Comparison of ENCODE assay signal across 18 cellular contexts in the genomic region with DNA sequence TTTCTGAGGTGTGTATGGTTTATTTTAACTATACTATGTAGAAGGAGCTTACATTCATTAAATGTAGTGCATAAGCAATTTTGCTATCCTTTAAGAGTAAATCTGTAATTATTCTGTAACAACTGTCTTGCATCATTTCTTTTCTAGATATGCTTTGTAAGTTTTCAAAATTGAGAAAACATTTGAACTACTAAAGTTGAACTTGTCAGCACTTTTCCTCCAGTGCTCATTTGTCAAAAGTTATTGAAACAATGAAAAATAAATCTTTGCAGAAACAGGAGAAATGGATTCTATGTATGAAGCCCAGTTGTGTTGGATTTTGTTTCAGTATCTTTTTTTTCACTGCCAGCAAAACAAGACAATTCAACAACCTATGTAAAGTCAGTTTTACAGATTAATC. TPM values are rescaled to one million over a fixed set of nuclear protein-coding genes. Genes with fewer than 3 reads are reported as not detected.
DNase-seq lines count a peak whose midpoint lies in the region; ATAC-seq, FAIRE-seq and TF ChIP-seq lines count a peak whose summit lies in the region.
"Had no signal": no experiment of that assay in that cellular context is flagged by ENCODE, and none has a peak within 500 bp of the region (broad histone marks: within the 10 kb centered on the region; RNA-seq: fewer than 3 reads in every experiment).

No MANE protein-coding gene starts in this region.

- H3K79me2 ChIP-seq in OCI-LY7 (ENCODE audit: insufficient read depth, low read depth, low read length), result peaks cover 50% of the 10 kb centered on the region; the same call in 1 of the 2 replicates
- H3K79me2 ChIP-seq in neural progenitor cell (ENCODE audit: low read depth), result no peaks in the 10 kb centered on the region

- no peaks in the 10 kb centered on the region for H3K4me1 Mint-ChIP-seq in neural progenitor cell
- no peaks in the 10 kb centered on the region for H3K4me1 Mint-ChIP-seq in stimulated activated effector memory CD8-positive, alpha-beta T cell treated with anti-CD3 and anti-CD28 coated beads, Interleukin-12 subunit alpha, Interleukin-12 subunit beta, amount 100 ng/mL, for 72 hours
- H3K4me1 Mint-ChIP-seq: CD4-positive, alpha-beta memory T cell; GM23338; H9 had no signal

- no peak overlapping the region for H2BK20ac ChIP-seq in IMR-90 (ENCODE audit: low read depth, low read length)

- H4K20me1 ChIP-seq in IMR-90 (ENCODE audit: insufficient read depth, low read length) (no peaks in the 10 kb centered on the region), OCI-LY7 (ENCODE audit: insufficient read depth, low read length) (no peaks in the 10 kb centered on the region), neural progenitor cell (ENCODE audit: low read depth) (no peaks in the 10 kb centered on the region)

- H2BK15ac ChIP-seq in IMR-90 (ENCODE audit: low read depth, low read length), result no peak overlapping the region

- H3K9me3 Mint-ChIP-seq in neural progenitor cell, result peaks cover 3% of the 10 kb centered on the region
- no peaks in the 10 kb centered on the region for H3K9me3 Mint-ChIP-seq in activated naive CD4-positive, alpha-beta T cell treated with anti-CD3 and anti-CD28 coated beads, Interleukin-2, amount 50 U/mL, for 72 hours
- H3K9me3 Mint-ChIP-seq in stimulated activated effector memory CD8-positive, alpha-beta T cell treated with anti-CD3 and anti-CD28 coated beads, Interleukin-12 subunit alpha, Interleukin-12 subunit beta, amount 100 ng/mL, for 72 hours, result no peaks in the 10 kb centered on the region
- H3K9me3 Mint-ChIP-seq: CD4-positive, alpha-beta memory T cell; GM23338; H9; HFFc6 had no signal

- DNase-seq in A549 (ENCODE audit: low read depth in 1 of 2, low spot score in 1 of 2) (no peak), IMR-90 (no peak), OCI-LY7 (ENCODE audit: low spot score) (no peak), neural progenitor cell (ENCODE audit: low spot score) (no peak)
- no peak for DNase-seq in activated naive CD4-positive, alpha-beta T cell treated with anti-CD3 and anti-CD28 coated beads, Interleukin-2, amount 50 U/mL, for 72 hours (ENCODE audit: low spot score in 2 of 2)
- DNase-seq in stimulated activated effector memory CD8-positive, alpha-beta T cell treated with anti-CD3 and anti-CD28 coated beads, Interleukin-12 subunit alpha, Interleukin-12 subunit beta, amount 100 ng/mL, for 72 hours (ENCODE audit: low spot score in 2 of 2), result no peak
- DNase-seq: 8988T; C1 segment of cervical spinal cord; Calu3; CD4-positive, alpha-beta memory T cell; COR-L47; DMS79 treated with DMSO at 0.1 percent for 48 hours; H9; HFFc6 had no signal

- intact Hi-C loops in IMR-90 (cut with micrococcal nuclease), result no loop called here
- intact Hi-C loops in OCI-LY7 (cut with micrococcal nuclease; ENCODE audit: unreplicated experiment), result loop anchor here (5.0 kb wide), 1 partner anchor 1431 kb away; no protein-coding TSS in a partner anchor

- H2AK5ac ChIP-seq in IMR-90 (ENCODE audit: low read depth, low read length), result no peak overlapping the region

- H3K79me1 ChIP-seq in IMR-90 (ENCODE audit: low read depth in 1 of 2, low read length in 2 of 2), result no peaks in the 10 kb centered on the region

- in situ Hi-C loops in IMR-90 (cut with MboI; ENCODE audit: low sequenced_read_pairs), result no loop called here

- no peak overlapping the region for H4K8ac ChIP-seq in IMR-90 (ENCODE audit: low read depth in 2 of 2, low read length in 2 of 2)

- H3K36me3 Mint-ChIP-seq in neural progenitor cell, result no peaks in the 10 kb centered on the region
- H3K36me3 Mint-ChIP-seq in activated naive CD4-positive, alpha-beta T cell treated with anti-CD3 and anti-CD28 coated beads, Interleukin-2, amount 50 U/mL, for 72 hours, result no peaks in the 10 kb centered on the region
- H3K36me3 Mint-ChIP-seq in stimulated activated effector memory CD8-positive, alpha-beta T cell treated with anti-CD3 and anti-CD28 coated beads, Interleukin-12 subunit alpha, Interleukin-12 subunit beta, amount 100 ng/mL, for 72 hours, result no peaks in the 10 kb centered on the region
- H3K36me3 Mint-ChIP-seq: CD4-positive, alpha-beta memory T cell had no signal

- no peaks in the 10 kb centered on the region for H3K27me3 Mint-ChIP-seq in neural progenitor cell (ENCODE audit: insufficient read depth, low read depth)

- no peak overlapping the region for H3K9ac ChIP-seq in IMR-90 (ENCODE audit: low read depth, low read length)
- H3K9ac ChIP-seq in neural progenitor cell, result no peak overlapping the region

- H4K91ac ChIP-seq in IMR-90 (ENCODE audit: insufficient read depth, low read depth, low read length), result no peak overlapping the region

- FAIRE-seq in A549 (lab: Jason Lieb, UNC), result no peak
- FAIRE-seq: G401.6 had no signal

- no peak overlapping the region for H3K56ac ChIP-seq in IMR-90 (ENCODE audit: extremely low read depth, insufficient read depth, low read length)

- TF ChIP-seq RAD21 in A549 (conservative IDR thresholded peaks at IDR 0.05 in 1 of 2, IDR thresholded peaks at IDR 0.05 in 1 of 2), result no peak
- no peak for TF ChIP-seq RAD21 in IMR-90 (IDR thresholded peaks at IDR 0.05; ENCODE audit: low read length)

- no peak overlapping the region for H3K23ac ChIP-seq in IMR-90 (ENCODE audit: low read depth, low read length)

- H3K27ac Mint-ChIP-seq in neural progenitor cell, result no peak overlapping the region
- H3K27ac Mint-ChIP-seq in activated naive CD4-positive, alpha-beta T cell treated with anti-CD3 and anti-CD28 coated beads, Interleukin-2, amount 50 U/mL, for 72 hours, result no peak overlapping the region
- no peak overlapping the region for H3K27ac Mint-ChIP-seq in stimulated activated effector memory CD8-positive, alpha-beta T cell treated with anti-CD3 and anti-CD28 coated beads, Interleukin-12 subunit alpha, Interleukin-12 subunit beta, amount 100 ng/mL, for 72 hours
- H3K27ac Mint-ChIP-seq: CD4-positive, alpha-beta memory T cell; GM23338; H9; HFFc6 had no signal

- H4K5ac ChIP-seq in IMR-90 (ENCODE audit: low read depth, low read length), result no peak overlapping the region

- H3K36me3 ChIP-seq in IMR-90 (ENCODE audit: control insufficient read depth, insufficient read depth, low read length), result no peaks in the 10 kb centered on the region
- H3K36me3 ChIP-seq in OCI-LY7 (ENCODE audit: insufficient read depth, low read length), result no peaks in the 10 kb centered on the region
- H3K36me3 ChIP-seq in neural progenitor cell, result no peaks in the 10 kb centered on the region

- no peak overlapping the region for H3K4me2 ChIP-seq in A549
- no peak overlapping the region for H3K4me2 ChIP-seq in IMR-90 (ENCODE audit: low read depth, low read length)
- peak overlapping the region; percentile 80 for H3K4me2 ChIP-seq in OCI-LY7 (ENCODE audit: low read length)
- H3K4me2 ChIP-seq in neural progenitor cell, result no peak overlapping the region
- H3K4me2 ChIP-seq: GM23338 had no signal

- peaks cover 7% of the 10 kb centered on the region for H3F3A ChIP-seq in neural progenitor cell (ENCODE audit: low read depth)

- H3K4me1 ChIP-seq in A549 (no peaks in the 10 kb centered on the region), IMR-90 (ENCODE audit: control insufficient read depth, insufficient read depth, low read length) (no peaks in the 10 kb centered on the region), OCI-LY7 (ENCODE audit: insufficient read depth, low read length, poor library complexity, severe bottlenecking) (peaks cover 97% of the 10 kb centered on the region), neural progenitor cell (peaks cover 8% of the 10 kb centered on the region)

- H3K4me3 Mint-ChIP-seq in neural progenitor cell, result no peak overlapping the region
- no peak overlapping the region for H3K4me3 Mint-ChIP-seq in stimulated activated effector memory CD8-positive, alpha-beta T cell treated with anti-CD3 and anti-CD28 coated beads, Interleukin-12 subunit alpha, Interleukin-12 subunit beta, amount 100 ng/mL, for 72 hours
- H3K4me3 Mint-ChIP-seq: CD4-positive, alpha-beta memory T cell; GM23338; H9; HFFc6 had no signal

- H3K4ac ChIP-seq in IMR-90 (ENCODE audit: low read depth, low read length), result no peak overlapping the region

- H3K9me2 ChIP-seq in OCI-LY7 (ENCODE audit: insufficient read depth, low read length), result no peaks in the 10 kb centered on the region

- POLR2A ChIA-PET in A549 (lab: Yijun Ruan, JAX), result no interaction called here
- POLR2A ChIA-PET in IMR-90 (lab: Charles Lee; ENCODE audit: unreplicated experiment), result interaction anchor here (0.6 kb wide), 1 partner anchor 16 kb away, joined by 3 read pairs; no protein-coding TSS in a partner anchor
- POLR2A ChIA-PET in OCI-LY7 (lab: Charles Lee), result interaction anchor here (0.9 to 18.0 kb wide), 5 partner anchors 8 to 23 kb away, joined by 3 to 805 read pairs (median 5); a partner anchor contains a TSS

- H3K14ac ChIP-seq in IMR-90 (replicated peaks; ENCODE audit: low read depth, low read length), result no peak overlapping the region

- ATAC-seq in A549, result no peak
- ATAC-seq in IMR-90 (ENCODE audit: low read depth), result no peak
- no peak for ATAC-seq in activated naive CD4-positive, alpha-beta T cell treated with anti-CD3 and anti-CD28 coated beads, Interleukin-2, amount 50 U/mL, for 72 hours
- no peak for ATAC-seq in GM18858 (IDR thresholded peaks at IDR 0.05; ENCODE audit: unreplicated experiment)
- no peak for ATAC-seq in stimulated activated effector memory CD8-positive, alpha-beta T cell treated with anti-CD3 and anti-CD28 coated beads, Interleukin-12 subunit alpha, Interleukin-12 subunit beta, amount 100 ng/mL, for 72 hours
- ATAC-seq: GM23338 had no signal

- no peaks in the 10 kb centered on the region; the same call in 1 of the 2 replicates for H3K27me3 ChIP-seq in IMR-90 (ENCODE audit: control insufficient read depth, insufficient read depth, low read length)
- no peaks in the 10 kb centered on the region for H3K27me3 ChIP-seq in neural progenitor cell

- TF ChIP-seq POLR2A in A549 (IDR thresholded peaks at IDR 0.05; ENCODE audit: low read length) (no peak), IMR-90 (IDR thresholded peaks at IDR 0.05; ENCODE audit: low read depth, low read length) (no peak)

- H3K18ac ChIP-seq in IMR-90 (ENCODE audit: low read depth, low read length), result no peak overlapping the region

- CTCF ChIA-PET in A549 (lab: Yijun Ruan, JAX) (no interaction called here), IMR-90 (lab: Yijun Ruan, JAX) (interaction anchor here (1.5 kb wide), 1 partner anchor 47 kb away, joined by 3 read pairs; no protein-coding TSS in a partner anchor), OCI-LY7 (lab: Charles Lee; ENCODE audit: unreplicated experiment) (interaction anchor here (1.0 to 1.4 kb wide), 2 partner anchors 10 to 23 kb away, joined by 3 to 8 read pairs; no protein-coding TSS in a partner anchor)

- H3K27ac ChIP-seq in A549 (no peak overlapping the region), IMR-90 (ENCODE audit: insufficient read depth, low read length) (no peak overlapping the region), OCI-LY7 (ENCODE audit: low read depth, low read length, poor library complexity, severe bottlenecking) (peak overlapping the region; percentile 100), neural progenitor cell (no peak overlapping the region)

- H3K4me3 ChIP-seq in A549 (no peak overlapping the region), IMR-90 (ENCODE audit: insufficient read depth, low read depth, low read length) (no peak overlapping the region), OCI-LY7 (ENCODE audit: low read depth, low read length, poor library complexity, severe bottlenecking) (peak overlapping the region; percentile 66), neural progenitor cell (no peak overlapping the region)
- H3K4me3 ChIP-seq: GM23338 had no signal

- BruUV-seq in IMR-90 (replicated peaks; lab: Mats Ljungman, UMichigan) (no TSS peak), OCI-LY7 (replicated peaks; lab: Mats Ljungman, UMichigan) (no TSS peak)

- H2AFZ ChIP-seq in IMR-90 (replicated peaks; ENCODE audit: low read length, poor library complexity), result no peak overlapping the region
- peak overlapping the region; percentile 24; the same call in 1 of the 2 replicates for H2AFZ ChIP-seq in OCI-LY7 (ENCODE audit: low read length)
- peak overlapping the region; percentile 37 for H2AFZ ChIP-seq in neural progenitor cell (replicated peaks)
- H2AFZ ChIP-seq: GM23338 had no signal

- dilution Hi-C loops in IMR-90 (cut with HindIII; ENCODE audit: low sequenced_read_pairs, unreplicated experiment), result no loop called here

- H3K9me3 ChIP-seq in A549 (no peaks in the 10 kb centered on the region), IMR-90 (ENCODE audit: control insufficient read depth, insufficient read depth, low read length) (no peaks in the 10 kb centered on the region), OCI-LY7 (ENCODE audit: low read length) (no peaks in the 10 kb centered on the region), neural progenitor cell (ENCODE audit: low read depth) (no peaks in the 10 kb centered on the region)

- H3K9me1 ChIP-seq in IMR-90 (ENCODE audit: insufficient read depth, low read length), result no peaks in the 10 kb centered on the region

- TF ChIP-seq EP300 in A549 (IDR thresholded peaks at IDR 0.05), result no peak

- H2BK120ac ChIP-seq in IMR-90 (ENCODE audit: low read depth, low read length), result no peak overlapping the region

- TF ChIP-seq CTCF in A549 (IDR thresholded peaks at IDR 0.05), result no peak
- no peak for TF ChIP-seq CTCF in IMR-90 (conservative IDR thresholded peaks at IDR 0.05; ENCODE audit: low read depth, low read length)
- no peak for TF ChIP-seq CTCF in OCI-LY7 (conservative IDR thresholded peaks at IDR 0.05; ENCODE audit: low read length)
- no peak for TF ChIP-seq CTCF in neural progenitor cell (IDR thresholded peaks at IDR 0.05)

- no peak overlapping the region for H2AK9ac ChIP-seq in IMR-90 (replicated peaks; ENCODE audit: low read depth, low read length, poor library complexity)

- no peak overlapping the region for H2BK5ac ChIP-seq in IMR-90 (ENCODE audit: low read depth, low read length, poor library complexity, severe bottlenecking)

RNA-seq across cellular contexts. Expression of a gene that starts 14.5 kb away (rescaled TPM):
- polyA plus RNA-seq in A549 (2011; rRNA removed), result not detected in 2 replicates
- polyA plus RNA-seq in A549 (2012; cell fraction: cytosol; rRNA removed), result not detected in 2 replicates
- polyA plus RNA-seq in A549 (2012; cell fraction: nucleus; rRNA removed), result not detected in 2 replicates
- polyA plus RNA-seq in A549 (2017; fragmentation: RNase III; extraction: RNeasy Plus Mini Kit Qiagen cat#74134 plus additional on column Dnase treatment), result not detected in 3 replicates
- polyA minus RNA-seq in A549 (2011; rRNA and poly(A)+ RNA removed), result not detected in 2 replicates
- total RNA-seq in IMR-90 (2012; rRNA removed), result under 0.01 TPM in 1 of 2 replicates, not detected in the other
- polyA plus RNA-seq in IMR-90 (2012; rRNA removed), result 0.03 TPM in 1 of 2 replicates, not detected in the other
- not detected in 2 replicates for polyA plus RNA-seq in IMR-90 (2012; cell fraction: cytosol; rRNA removed)
- polyA plus RNA-seq in IMR-90 (2012; cell fraction: nucleus; rRNA removed; ENCODE audit: low replicate concordance), result 0.06 TPM in 1 of 2 replicates, not detected in the other
- total RNA-seq in OCI-LY7 (2014; rRNA removed; shearing (Covaris generic)), result 113 and 195 TPM in 2 replicates
- total RNA-seq in OCI-LY7 (2022), result 178 and 217 TPM in 2 replicates
- total RNA-seq in neural progenitor cell (ENCODE audit: low replicate concordance), result 22.9 and 35.8 TPM in 2 replicates
- total RNA-seq in activated naive CD4-positive, alpha-beta T cell treated with anti-CD3 and anti-CD28 coated beads, Interleukin-2, amount 50 U/mL, for 72 hours, result not detected
- total RNA-seq: A673; CD4-positive, alpha-beta memory T cell had no signal
- polyA plus RNA-seq: CD4-positive, alpha-beta memory T cell had no signal

Comparison
In these comparisons a context has a peak if more than half of its experiments do, and no peak if none do; other contexts are left out.
1. RNA of a gene that starts 14.5 kb away (total RNA-seq): 113 to 217 TPM in OCI-LY7 and 22.9 to 35.8 TPM in neural progenitor cell; under 0.01 TPM in IMR-90 and not detected in activated naive CD4-positive, alpha-beta T cell treated with anti-CD3 and anti-CD28 coated beads, Interleukin-2, amount 50 U/mL, for 72 hours; every median in the first group is over 10 times any median in the second.